In genomic region chr21:25772680-25773079, GRCh38 we compare ENCODE assay signal across 16 cellular contexts. TPM values are rescaled to one million over a fixed set of nuclear protein-coding genes. Genes with fewer than 3 reads are reported as not detected.
DNase-seq lines count a peak whose midpoint lies in the region; FAIRE-seq and TF ChIP-seq lines count a peak whose summit lies in the region.
"Had no signal": no experiment of that assay in that cellular context is flagged by ENCODE, and none has a peak within 500 bp of the region (broad histone marks: within the 10 kb centered on the region; RNA-seq: fewer than 3 reads in every experiment).

No MANE protein-coding gene starts in this region.

- H3K4me1 Mint-ChIP-seq in MCF 10A (ENCODE audit: insufficient read depth, unreplicated experiment) = no peaks in the 10 kb centered on the region

- H3K4me1 ChIP-seq in breast epithelium (no peaks in the 10 kb centered on the region), spleen (peaks cover 0 to 13% (median 8%) of the 10 kb centered on the region in 6 donors), small intestine (ENCODE audit: control insufficient read depth in 2 of 2, insufficient read depth in 1 of 2, low read depth in 1 of 2, low read length in 1 of 2) (no peaks in the 10 kb centered on the region)
- H3K4me1 ChIP-seq: suprapubic skin had no signal

- H3K36me3 Mint-ChIP-seq in MCF 10A (ENCODE audit: insufficient read depth, unreplicated experiment) = no peaks in the 10 kb centered on the region

- 21 to 39% (median 24%) methylated on average over 2 of the region's 2 CpGs for WGBS in spleen, 5 donors
- WGBS in small intestine, 3 donors = 47 to 55% (median 52%) methylated on average over 2 of the region's 2 CpGs

- no peaks in the 10 kb centered on the region for H3K27me3 Mint-ChIP-seq in MCF 10A (ENCODE audit: insufficient read depth, unreplicated experiment)
- H3K27me3 Mint-ChIP-seq: activated CD4-positive, alpha-beta T cell treated with anti-CD3 and anti-CD28 coated beads, Interleukin-2, amount 10 ng/mL, durations not matched to agents 7 days and 5 days; T-cell had no signal

- BruUV-seq in MCF 10A (replicated peaks; lab: Mats Ljungman, UMichigan) = no TSS peak

- intact Hi-C loops in MCF 10A (cut with micrococcal nuclease) = no loop called here
- intact Hi-C loops in breast epithelium (cut with DNase I; ENCODE audit: low total_unique reads) = no loop called here
- intact Hi-C loops in spleen (cut with DNase I; ENCODE audit: low total_unique reads) = no loop called here

- DNase-seq in MCF 10A (ENCODE audit: unreplicated experiment) = peak; percentile 20
- no peak for DNase-seq in breast epithelium (ENCODE audit: low spot score in 2 of 2)
- peak; percentile 68 for DNase-seq in OCI-M1 (lab: John Stamatoyannopoulos, UW)
- DNase-seq in choroid plexus epithelial cell (ENCODE audit: low read depth) = peak; percentile 10
- DNase-seq in spleen = no peak
- no peak for DNase-seq in NCI-H2171 treated with DMSO at 0.1 percent for 48 hours (lab: John Stamatoyannopoulos, UW)
- DNase-seq in NCI-H187 (lab: John Stamatoyannopoulos, UW) = no peak
- no peak for DNase-seq in small intestine
- DNase-seq: activated CD4-positive, alpha-beta T cell treated with anti-CD3 and anti-CD28 coated beads, Interleukin-2, amount 10 ng/mL, durations not matched to agents 7 days and 5 days; islet precursor cell; posterior cingulate gyrus; T-cell had no signal

- H3K27ac Mint-ChIP-seq in MCF 10A (ENCODE audit: low read depth, unreplicated experiment) = no peak overlapping the region
- H3K27ac Mint-ChIP-seq: activated CD4-positive, alpha-beta T cell treated with anti-CD3 and anti-CD28 coated beads, Interleukin-2, amount 10 ng/mL, durations not matched to agents 7 days and 5 days; activated T-helper 2 cell treated with anti-CD3 and anti-CD28 coated beads, Interferon-gamma antibody, Interleukin-2, Interleukin-4, amounts not matched to agents 10 μg/mL and 5 μg/mL and 100 μg/mL, durations not matched to agents 14 hours and 24 hours and 36 hours had no signal

- no peak for FAIRE-seq in small intestine (lab: Jason Lieb, UNC)
- FAIRE-seq: GM18507, H1 had no signal

- no peaks in the 10 kb centered on the region for H3K9me3 ChIP-seq in breast epithelium
- no peaks in the 10 kb centered on the region for H3K9me3 ChIP-seq in spleen
- H3K9me3 ChIP-seq in small intestine (ENCODE audit: control insufficient read depth, low read depth) = no peaks in the 10 kb centered on the region
- H3K9me3 ChIP-seq: suprapubic skin had no signal

- POLR2A ChIA-PET in MCF 10A (lab: Yijun Ruan, JAX) = interaction anchor here (0.7 kb wide), 1 partner anchor 735 kb away, joined by 5 read pairs; no protein-coding TSS in a partner anchor

- TF ChIP-seq CTCF in MCF 10A (IDR thresholded peaks at IDR 0.05; ENCODE audit: unreplicated experiment) (no peak), breast epithelium (IDR thresholded peaks at IDR 0.05) (no peak), choroid plexus epithelial cell (conservative IDR thresholded peaks at IDR 0.05; ENCODE audit: low read depth, low read length) (no peak), spleen (IDR thresholded peaks at IDR 0.05 in 8 of 11, conservative IDR thresholded peaks at IDR 0.05 in 3 of 11) (no peak)

- no peak overlapping the region for H3K4me3 Mint-ChIP-seq in MCF 10A (ENCODE audit: unreplicated experiment)
- H3K4me3 Mint-ChIP-seq: activated CD4-positive, alpha-beta T cell treated with anti-CD3 and anti-CD28 coated beads, Interleukin-2, amount 10 ng/mL, durations not matched to agents 7 days and 5 days; T-cell had no signal

- CTCF ChIA-PET in MCF 10A (lab: Yijun Ruan, JAX) = interaction anchor here (0.6 kb wide), 1 partner anchor 51 kb away, joined by 4 read pairs; no protein-coding TSS in a partner anchor

- no peaks in the 10 kb centered on the region for H3K36me3 ChIP-seq in breast epithelium
- peaks cover 0 to 34% (median 13%) of the 10 kb centered on the region in 6 donors for H3K36me3 ChIP-seq in spleen
- H3K36me3 ChIP-seq in small intestine (ENCODE audit: control insufficient read depth in 2 of 2, insufficient read depth in 2 of 2, low read length in 2 of 2) = no peaks in the 10 kb centered on the region

- no peak for TF ChIP-seq POLR2A in breast epithelium (IDR thresholded peaks at IDR 0.05)
- no peak for TF ChIP-seq POLR2A in spleen (IDR thresholded peaks at IDR 0.05)

- H3K27ac ChIP-seq in breast epithelium (no peak overlapping the region), spleen (peak overlapping the region in 6 of 8 donors; percentile 3 to 52 (median 33)), small intestine (ENCODE audit: low read depth in 1 of 2, low read length in 1 of 2) (no peak overlapping the region)
- H3K27ac ChIP-seq: suprapubic skin had no signal

- H3K9me3 Mint-ChIP-seq in MCF 10A (ENCODE audit: unreplicated experiment) = no peaks in the 10 kb centered on the region
- H3K9me3 Mint-ChIP-seq: activated CD4-positive, alpha-beta T cell treated with anti-CD3 and anti-CD28 coated beads, Interleukin-2, amount 10 ng/mL, durations not matched to agents 7 days and 5 days; activated T-helper 2 cell treated with anti-CD3 and anti-CD28 coated beads, Interferon-gamma antibody, Interleukin-2, Interleukin-4, amounts not matched to agents 10 μg/mL and 5 μg/mL and 100 μg/mL, durations not matched to agents 14 hours and 24 hours and 36 hours; T-cell had no signal

- no peak overlapping the region for H3K4me3 ChIP-seq in breast epithelium
- H3K4me3 ChIP-seq in choroid plexus epithelial cell (ENCODE audit: low read depth, low read length) = no peak overlapping the region
- H3K4me3 ChIP-seq in spleen = no peak overlapping the region
- no peak overlapping the region for H3K4me3 ChIP-seq in small intestine (ENCODE audit: low read depth in 1 of 2, low read length in 2 of 2)
- H3K4me3 ChIP-seq: suprapubic skin had no signal

- H3K27me3 ChIP-seq in breast epithelium (no peaks in the 10 kb centered on the region), spleen (replicated peaks in 1 of 7) (no peaks in the 10 kb centered on the region), small intestine (ENCODE audit: control insufficient read depth in 2 of 2, insufficient read depth in 2 of 2, low read length in 2 of 2) (no peaks in the 10 kb centered on the region)
- H3K27me3 ChIP-seq: suprapubic skin had no signal

RNA-seq across cellular contexts. Expression of gene GABPA, which starts 37.9 kb away (rescaled TPM):
- 16.2 and 16.3 TPM in 2 replicates for total RNA-seq in MCF 10A (2022)
- total RNA-seq in breast epithelium = 10 to 100 TPM; 25.8 to 35.3 (median 28.8) TPM
- total RNA-seq in spleen = 10 to 100 TPM; 31.7 to 42.0 (median 33.2) TPM
- 10 to 100 TPM; 11.7 to 15.6 (median 14.5) TPM for polyA plus RNA-seq in spleen
- 10 to 100 TPM; 10.3 to 10.7 (median 10.7) TPM for polyA plus RNA-seq in small intestine

RNA-seq across cellular contexts. Expression of gene ATP5PF, which starts 38.0 kb away (rescaled TPM):
- total RNA-seq in MCF 10A (2022) (136 and 143 TPM in 2 replicates), breast epithelium (100 to 1,000 TPM in 1 of 3 donors, 10 to 100 TPM in 2; 72.1 to 106 (median 77.3) TPM), spleen (10 to 100 TPM; 53.1 to 89.2 (median 61.4) TPM)
- polyA plus RNA-seq in spleen (100 to 1,000 TPM; 160 to 252 (median 252) TPM), small intestine (100 to 1,000 TPM; 430 to 902 (median 668) TPM)

Comparison
In these comparisons a context has a peak if more than half of its experiments do, and no peak if none do; other contexts are left out.
1. DNase-seq: peak in MCF 10A (single experiment), OCI-M1 (single experiment) and choroid plexus epithelial cell (single experiment); none in breast epithelium (0 of 2), spleen (single experiment), NCI-H2171 treated with DMSO at 0.1 percent for 48 hours (single experiment), NCI-H187 (0 of 2) and small intestine (single experiment).
2. H3K27ac ChIP-seq: peak in spleen (6 of 8); none in breast epithelium (0 of 2) and small intestine (0 of 2).